Comparison of ENCODE assay signal across 8 cellular contexts in genomic region chr10:102713483-102713813, GRCh38. TPM values are rescaled to one million over a fixed set of nuclear protein-coding genes. Genes with fewer than 3 reads are reported as not detected.
DNase-seq lines count a peak whose midpoint lies in the region; ATAC-seq and TF ChIP-seq lines count a peak whose summit lies in the region.

No MANE protein-coding gene starts in this region.

- peak; percentile 37 for ATAC-seq in HG02973 (IDR thresholded peaks at IDR 0.05; ENCODE audit: unreplicated experiment)
- ATAC-seq in activated B cell treated with CpG ODN at 0.5 μM for 24 hours (ENCODE audit: low read depth) = peak; percentile 43
- no peak for ATAC-seq in sciatic nerve

- peaks cover 44% of the 10 kb centered on the region for H3K4me1 Mint-ChIP-seq in activated B cell treated with CpG ODN at 0.5 μM for 24 hours

- peak overlapping the region; percentile 92 for H3K27ac Mint-ChIP-seq in activated B cell treated with CpG ODN at 0.5 μM for 24 hours

- peak overlapping the region; percentile 95 for H3K4me3 Mint-ChIP-seq in activated B cell treated with CpG ODN at 0.5 μM for 24 hours

- no peaks in the 10 kb centered on the region for H3K9me3 Mint-ChIP-seq in activated B cell treated with CpG ODN at 0.5 μM for 24 hours

- no peaks in the 10 kb centered on the region for H3K27me3 Mint-ChIP-seq in activated B cell treated with CpG ODN at 0.5 μM for 24 hours

- peaks cover 21% of the 10 kb centered on the region for H3K36me3 Mint-ChIP-seq in activated B cell treated with CpG ODN at 0.5 μM for 24 hours (ENCODE audit: low read depth)

- TF ChIP-seq CTCF in activated B cell treated with CpG ODN at 0.5 μM for 24 hours (IDR thresholded peaks at IDR 0.05) = no peak

- intact Hi-C loops in activated B cell treated with CpG ODN at 0.5 μM for 24 hours (cut with micrococcal nuclease) (loop anchor here (1.0 to 5.0 kb wide), 4 partner anchors 36 to 479 kb away; partner anchors contain the start of genes CNNM2, NFKB2 and NT5C2), sciatic nerve (cut with DNase I) (loop anchor here (10.0 kb wide), 1 partner anchor 69 kb away; the partner anchor contains the start of gene TRIM8)

- DNase-seq in activated CD4-positive, CD25-positive, alpha-beta regulatory T cell (lab: John Stamatoyannopoulos, UW) = peak in 3 of 4 experiments; percentile 25 to 50 (median 29)
- DNase-seq in activated CD4-positive, CD25-positive, alpha-beta regulatory T cell treated with anti-CD3 and anti-CD28 coated beads, Interleukin-2, amount 50 U/mL, for 72 hours = no peak
- no peak for DNase-seq in activated B cell treated with CpG ODN at 0.5 μM for 24 hours
- DNase-seq in foreskin melanocyte = peak; percentile 24
- peak; percentile 57 for DNase-seq in pons (ENCODE audit: low spot score)
- DNase-seq in sciatic nerve (ENCODE audit: low spot score) = no peak
- no peak for DNase-seq in amniotic stem cell (lab: John Stamatoyannopoulos, UW)

- CTCF ChIA-PET in activated B cell treated with CpG ODN at 0.5 μM for 24 hours (lab: Charles Lee) = interaction anchor here (0.9 to 2.7 kb wide), 8 partner anchors 12 to 129 kb away, joined by 3 to 8 read pairs (median 4); partner anchors contain the start of gene WBP1L

- POLR2A ChIA-PET in activated B cell treated with CpG ODN at 0.5 μM for 24 hours (lab: Charles Lee) = interaction anchor here (0.7 to 5.9 kb wide), 11 partner anchors 31 to 895 kb away, joined by 3 to 137 read pairs (median 11); partner anchors contain the start of genes CNNM2, NFKB2, OGA and PITX3

RNA-seq across cellular contexts. Expression of gene ARL3, which starts 0.7 kb away (rescaled TPM):
- 4.1 and 5.1 TPM in 2 replicates for total RNA-seq in activated B cell treated with CpG ODN at 0.5 μM for 24 hours
- 17.4 TPM for total RNA-seq in sciatic nerve

RNA-seq across cellular contexts. Expression of gene SFXN2, which starts 1.0 kb away (rescaled TPM):
- total RNA-seq in activated B cell treated with CpG ODN at 0.5 μM for 24 hours (22.1 and 28.9 TPM in 2 replicates), sciatic nerve (7.6 TPM)

RNA-seq across cellular contexts. Expression of gene WBP1L, which starts 30.3 kb away (rescaled TPM):
- total RNA-seq in activated B cell treated with CpG ODN at 0.5 μM for 24 hours = 30.5 and 30.8 TPM in 2 replicates
- 66.2 TPM for total RNA-seq in sciatic nerve

Comparison
In these comparisons a context has a peak if more than half of its experiments do, and no peak if none do; other contexts are left out.
1. DNase-seq: peak in activated CD4-positive, CD25-positive, alpha-beta regulatory T cell (3 of 4), foreskin melanocyte (single experiment) and pons (single experiment); none in activated CD4-positive, CD25-positive, alpha-beta regulatory T cell treated with anti-CD3 and anti-CD28 coated beads, Interleukin-2, amount 50 U/mL, for 72 hours (single experiment), activated B cell treated with CpG ODN at 0.5 μM for 24 hours (single experiment), sciatic nerve (single experiment) and amniotic stem cell (single experiment).